Comparison of ENCODE assay signal across 1 cellular context in the genomic region with DNA sequence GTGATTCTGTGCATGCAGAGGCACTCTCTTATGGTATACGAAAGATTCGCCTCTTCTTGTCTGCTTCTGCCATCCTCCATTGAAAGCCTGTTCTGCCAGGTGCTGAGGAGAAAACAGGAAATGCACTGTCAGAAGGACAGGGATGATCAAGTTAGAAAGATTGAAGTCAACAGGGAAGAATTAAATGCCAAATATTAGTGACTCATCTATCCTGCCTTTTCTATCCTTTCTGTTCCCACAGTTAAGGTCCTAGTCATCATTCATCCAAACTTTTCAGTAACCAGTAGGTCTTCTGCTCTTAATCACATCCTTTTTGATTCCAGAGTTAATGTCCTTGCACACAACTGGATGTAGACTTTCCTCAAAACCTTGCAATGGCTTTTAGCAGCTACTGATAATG.
TF ChIP-seq lines count a peak whose summit lies in the region.

No MANE protein-coding gene starts in this region.

TF ChIP-seq in SK-N-SH treated with all-trans-retinoic acid at 6 μM for 48 hours, 23 proteins besides CTCF, POLR2A, EP300 and RAD21 (continued from another document):
- TF ChIP-seq OSR1 (CRISPR knock-in tag; IDR thresholded peaks at IDR 0.05) (no peak), CSDC2 (CRISPR knock-in tag; IDR thresholded peaks at IDR 0.05) (no peak), ISL1 (CRISPR knock-in tag; IDR thresholded peaks at IDR 0.05) (no peak), ZC3H10 (CRISPR knock-in tag; IDR thresholded peaks at IDR 0.05) (no peak), ZNF70 (CRISPR knock-in tag; IDR thresholded peaks at IDR 0.05) (no peak), ZNF8 (CRISPR knock-in tag; IDR thresholded peaks at IDR 0.05) (no peak), ARNTL (CRISPR knock-in tag; IDR thresholded peaks at IDR 0.05; ENCODE audit: borderline replicate concordance, low read depth) (no peak)
